Comparison of ENCODE assay signal across 2 cellular contexts in the genomic region with DNA sequence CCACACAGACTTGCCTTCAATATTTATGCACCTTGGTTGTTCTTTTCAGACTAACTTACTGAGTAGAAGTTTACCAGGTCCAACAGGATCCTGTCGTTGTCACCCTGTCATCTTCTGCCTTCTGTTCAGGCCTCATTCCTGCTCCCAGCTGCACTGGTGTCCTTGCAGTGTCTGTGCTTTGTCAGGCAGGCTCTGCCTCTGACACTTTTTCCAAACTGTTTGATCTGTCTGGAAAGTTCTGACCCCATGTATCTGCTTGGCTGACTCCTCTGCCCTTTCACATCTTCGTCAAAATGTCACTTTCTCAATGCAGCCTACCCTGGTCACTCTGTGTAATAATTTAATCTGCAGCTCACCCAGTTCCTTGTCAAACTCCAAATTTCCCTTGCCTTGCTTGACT.
TF ChIP-seq lines count a peak whose summit lies in the region.

No MANE protein-coding gene starts in this region.

TF ChIP-seq in liver, 16 proteins besides CTCF, POLR2A, EP300 and RAD21:
- TF ChIP-seq JUND (IDR thresholded peaks at IDR 0.05) (no peak), HNF4G (IDR thresholded peaks at IDR 0.05) (no peak), SP1 (IDR thresholded peaks at IDR 0.05) (no peak), YY1 (IDR thresholded peaks at IDR 0.05) (no peak), RXRA (IDR thresholded peaks at IDR 0.05) (no peak), GABPA (IDR thresholded peaks at IDR 0.05 in 1 of 2, conservative IDR thresholded peaks at IDR 0.05 in 1 of 2) (no peak), NR2F2 (IDR thresholded peaks at IDR 0.05) (peak; percentile 88)
- TF ChIP-seq, protein P1, sequence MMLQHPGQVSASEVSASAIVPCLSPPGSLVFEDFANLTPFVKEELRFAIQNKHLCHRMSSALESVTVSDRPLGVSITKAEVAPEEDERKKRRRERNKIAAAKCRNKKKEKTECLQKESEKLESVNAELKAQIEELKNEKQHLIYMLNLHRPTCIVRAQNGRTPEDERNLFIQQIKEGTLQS (IDR thresholded peaks at IDR 0.05), result no peak

TF ChIP-seq in K562, 482 proteins besides CTCF, POLR2A, EP300 and RAD21:
- TF ChIP-seq, protein P2, sequence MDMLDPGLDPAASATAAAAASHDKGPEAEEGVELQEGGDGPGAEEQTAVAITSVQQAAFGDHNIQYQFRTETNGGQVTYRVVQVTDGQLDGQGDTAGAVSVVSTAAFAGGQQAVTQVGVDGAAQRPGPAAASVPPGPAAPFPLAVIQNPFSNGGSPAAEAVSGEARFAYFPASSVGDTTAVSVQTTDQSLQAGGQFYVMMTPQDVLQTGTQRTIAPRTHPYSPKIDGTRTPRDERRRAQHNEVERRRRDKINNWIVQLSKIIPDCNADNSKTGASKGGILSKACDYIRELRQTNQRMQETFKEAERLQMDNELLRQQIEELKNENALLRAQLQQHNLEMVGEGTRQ (CRISPR knock-in tag; IDR thresholded peaks at IDR 0.05), result no peak
- TF ChIP-seq GATAD2A (IDR thresholded peaks at IDR 0.05) (no peak), TBP (optimal IDR thresholded peaks at IDR 0.05; ENCODE audit: low read depth, low read length) (no peak)
- TF ChIP-seq, protein P3, sequence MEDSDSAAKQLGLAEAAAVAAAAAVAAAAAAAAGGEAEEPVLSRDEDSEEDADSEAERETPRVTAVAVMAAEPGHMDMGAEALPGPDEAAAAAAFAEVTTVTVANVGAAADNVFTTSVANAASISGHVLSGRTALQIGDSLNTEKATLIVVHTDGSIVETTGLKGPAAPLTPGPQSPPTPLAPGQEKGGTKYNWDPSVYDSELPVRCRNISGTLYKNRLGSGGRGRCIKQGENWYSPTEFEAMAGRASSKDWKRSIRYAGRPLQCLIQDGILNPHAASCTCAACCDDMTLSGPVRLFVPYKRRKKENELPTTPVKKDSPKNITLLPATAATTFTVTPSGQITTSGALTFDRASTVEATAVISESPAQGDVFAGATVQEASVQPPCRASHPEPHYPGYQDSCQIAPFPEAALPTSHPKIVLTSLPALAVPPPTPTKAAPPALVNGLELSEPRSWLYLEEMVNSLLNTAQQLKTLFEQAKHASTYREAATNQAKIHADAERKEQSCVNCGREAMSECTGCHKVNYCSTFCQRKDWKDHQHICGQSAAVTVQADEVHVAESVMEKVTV (CRISPR knock-in tag; IDR thresholded peaks at IDR 0.05), result no peak
